ENCODE assay signal across 23 cellular contexts in genomic region chr13:112558696-112559418, GRCh38. TPM values are rescaled to one million over a fixed set of nuclear protein-coding genes. Genes with fewer than 3 reads are reported as not detected.
DNase-seq lines count a peak whose midpoint lies in the region; ATAC-seq, FAIRE-seq and TF ChIP-seq lines count a peak whose summit lies in the region.
"Had no signal": no experiment of that assay in that cellular context is flagged by ENCODE, and none has a peak within 500 bp of the region (broad histone marks: within the 10 kb centered on the region; RNA-seq: fewer than 3 reads in every experiment).

No MANE protein-coding gene starts in this region.

- TF ChIP-seq POLR2A in breast epithelium (IDR thresholded peaks at IDR 0.05) (no peak), endothelial cell of umbilical vein (IDR thresholded peaks at IDR 0.05; ENCODE audit: low read depth, low read length) (peak; percentile 53), upper lobe of left lung (IDR thresholded peaks at IDR 0.05) (no peak)

- no peak for ATAC-seq in upper lobe of left lung (ENCODE audit: low FRiP score in 2 of 2)
- ATAC-seq: GM12878, HCT116 had no signal

- H3K9me3 ChIP-seq in breast epithelium (no peaks in the 10 kb centered on the region), endothelial cell of umbilical vein (replicated peaks; ENCODE audit: control insufficient read depth, insufficient read depth, low read length) (no peaks in the 10 kb centered on the region), BE2C (no peaks in the 10 kb centered on the region), upper lobe of left lung (no peaks in the 10 kb centered on the region)
- H3K9me3 ChIP-seq: BLaER1 treated with 17β-estradiol and CSF1 and Interleukin-3, amounts not matched to agents 10 nM and 100 nM had no signal

- CTCF ChIA-PET in MCF 10A (lab: Yijun Ruan, JAX) (no interaction called here), endothelial cell of umbilical vein (lab: Charles Lee) (interaction anchor here (1.1 to 1.7 kb wide), 2 partner anchors 13 to 21 kb away, joined by 3 to 4 read pairs; no protein-coding TSS in a partner anchor)

- H3K4me1 Mint-ChIP-seq in MCF 10A (ENCODE audit: insufficient read depth, unreplicated experiment) (no peaks in the 10 kb centered on the region), progenitor cell of endocrine pancreas (ENCODE audit: low read depth) (peaks cover 4% of the 10 kb centered on the region)

- FAIRE-seq in endothelial cell of umbilical vein (lab: Jason Lieb, UNC): peak; percentile 94
- FAIRE-seq: GM12878, HTR-8/SVneo had no signal

- H3K27me3 ChIP-seq in breast epithelium: no peaks in the 10 kb centered on the region
- no peaks in the 10 kb centered on the region for H3K27me3 ChIP-seq in endothelial cell of umbilical vein (ENCODE audit: control insufficient read depth in 2 of 2, insufficient read depth in 2 of 2, low read length in 2 of 2)
- no peaks in the 10 kb centered on the region for H3K27me3 ChIP-seq in BE2C
- no peaks in the 10 kb centered on the region for H3K27me3 ChIP-seq in upper lobe of left lung
- H3K27me3 ChIP-seq: BLaER1 treated with 17β-estradiol and CSF1 and Interleukin-3, amounts not matched to agents 10 nM and 100 nM had no signal

- no peaks in the 10 kb centered on the region for H3K9me1 ChIP-seq in endothelial cell of umbilical vein (replicated peaks; ENCODE audit: control insufficient read depth, extremely low read depth, insufficient read depth, low read length)

- DNase-seq in MCF 10A (ENCODE audit: unreplicated experiment) (no peak), breast epithelium (ENCODE audit: low spot score in 2 of 2) (no peak), endothelial cell of umbilical vein (ENCODE audit: low read depth, low spot score) (peak; percentile 95), progenitor cell of endocrine pancreas (ENCODE audit: low spot score, unreplicated experiment) (no peak), NCI-H1105 (lab: John Stamatoyannopoulos, UW) (no peak), BE2C (no peak), upper lobe of left lung (no peak)
- DNase-seq: CD4-positive, CD25-positive, alpha-beta regulatory T cell; CD8-positive, alpha-beta memory T cell; COR-L47; DMS 273 treated with DMSO at 0.1 percent for 48 hours; DMS53; DND-41; EL; GM23248; H7; HFFc6; IMR-90 had no signal

- H3K36me3 ChIP-seq in breast epithelium (peaks cover 15% of the 10 kb centered on the region), endothelial cell of umbilical vein (ENCODE audit: control insufficient read depth in 2 of 2, extremely low read depth in 1 of 2, insufficient read depth in 2 of 2, low read length in 2 of 2) (peaks cover 11 to 21% of the 10 kb centered on the region in 2 experiments), BE2C (peaks cover 70% of the 10 kb centered on the region), upper lobe of left lung (peaks cover 21 to 83% (median 43%) of the 10 kb centered on the region in 4 donors)

- no peak overlapping the region for H3K27ac ChIP-seq in breast epithelium
- peak overlapping the region; percentile 86 for H3K27ac ChIP-seq in endothelial cell of umbilical vein (ENCODE audit: insufficient read depth, low read depth, low read length)
- no peak overlapping the region for H3K27ac ChIP-seq in upper lobe of left lung
- H3K27ac ChIP-seq: 22Rv1; BLaER1 treated with 17β-estradiol and CSF1 and Interleukin-3, amounts not matched to agents 10 nM and 100 nM; GM23248 had no signal

- BruUV-seq in MCF 10A (replicated peaks; lab: Mats Ljungman, UMichigan) (no TSS peak), endothelial cell of umbilical vein (replicated peaks; lab: Mats Ljungman, UMichigan) (TSS peak; percentile 40)

- no peak for TF ChIP-seq CTCF in MCF 10A (IDR thresholded peaks at IDR 0.05; ENCODE audit: unreplicated experiment)
- no peak for TF ChIP-seq CTCF in breast epithelium (IDR thresholded peaks at IDR 0.05)
- TF ChIP-seq CTCF in endothelial cell of umbilical vein (IDR thresholded peaks at IDR 0.05; ENCODE audit: extremely low read depth in 1 of 2, insufficient read depth in 1 of 2, low read depth in 1 of 2, low read length in 2 of 2): no peak
- TF ChIP-seq CTCF in progenitor cell of endocrine pancreas (IDR thresholded peaks at IDR 0.05; ENCODE audit: unreplicated experiment): no peak
- TF ChIP-seq CTCF in BE2C (IDR thresholded peaks at IDR 0.05; ENCODE audit: low read depth, low read length): no peak
- no peak for TF ChIP-seq CTCF in upper lobe of left lung (IDR thresholded peaks at IDR 0.05)

- intact Hi-C loops in MCF 10A (cut with micrococcal nuclease): no loop called here
- intact Hi-C loops in breast epithelium (cut with DNase I; ENCODE audit: low total_unique reads): no loop called here
- intact Hi-C loops in endothelial cell of umbilical vein (cut with micrococcal nuclease): loop anchor here (1.0 kb wide), 3 partner anchors 15 to 47 kb away; no protein-coding TSS in a partner anchor

- H4K20me1 ChIP-seq in endothelial cell of umbilical vein (replicated peaks; ENCODE audit: control insufficient read depth, extremely low read depth, insufficient read depth, low read length): no peaks in the 10 kb centered on the region

- H3K4me3 Mint-ChIP-seq in MCF 10A (ENCODE audit: unreplicated experiment): no peak overlapping the region
- H3K4me3 Mint-ChIP-seq in progenitor cell of endocrine pancreas (ENCODE audit: low read depth): no peak overlapping the region
- H3K4me3 Mint-ChIP-seq: CD4-positive, CD25-positive, alpha-beta regulatory T cell; CD8-positive, alpha-beta memory T cell; HFFc6 had no signal

- H3K4me1 ChIP-seq in breast epithelium (no peaks in the 10 kb centered on the region), endothelial cell of umbilical vein (ENCODE audit: control insufficient read depth, extremely low read depth, insufficient read depth, low read length) (peaks cover 22% of the 10 kb centered on the region), BE2C (no peaks in the 10 kb centered on the region; the same call in 1 of the 2 replicates), upper lobe of left lung (no peaks in the 10 kb centered on the region)

- TF ChIP-seq EP300 in upper lobe of left lung (IDR thresholded peaks at IDR 0.05): no peak

- H2AFZ ChIP-seq in endothelial cell of umbilical vein (ENCODE audit: low read depth, low read length): no peak overlapping the region
- H2AFZ ChIP-seq: GM23248 had no signal

- WGBS in upper lobe of left lung, 2 donors: 90 to 94% methylated on average over 10 of the region's 10 CpGs

- peaks cover 29% of the 10 kb centered on the region for H3K79me2 ChIP-seq in endothelial cell of umbilical vein (ENCODE audit: control insufficient read depth, insufficient read depth, low read length)

- dilution Hi-C loops in endothelial cell of umbilical vein (cut with MboI; ENCODE audit: extremely low pct_ligation_motif_present, low sequenced_read_pairs): no loop called here

- H3K36me3 Mint-ChIP-seq in MCF 10A (ENCODE audit: insufficient read depth, unreplicated experiment) (peaks cover 85% of the 10 kb centered on the region), progenitor cell of endocrine pancreas (ENCODE audit: insufficient read depth) (peaks cover 24% of the 10 kb centered on the region)

- H3K27me3 Mint-ChIP-seq in MCF 10A (ENCODE audit: insufficient read depth, unreplicated experiment): no peaks in the 10 kb centered on the region
- H3K27me3 Mint-ChIP-seq in progenitor cell of endocrine pancreas: no peaks in the 10 kb centered on the region
- H3K27me3 Mint-ChIP-seq: CD4-positive, CD25-positive, alpha-beta regulatory T cell had no signal

- H3K9ac ChIP-seq in endothelial cell of umbilical vein (replicated peaks; ENCODE audit: extremely low read depth, insufficient read depth, low read length): peak overlapping the region; percentile 38
- H3K9ac ChIP-seq: BLaER1 treated with 17β-estradiol and CSF1 and Interleukin-3, amounts not matched to agents 10 nM and 100 nM; GM23248 had no signal

- H3K4me3 ChIP-seq in breast epithelium: no peak overlapping the region
- H3K4me3 ChIP-seq in endothelial cell of umbilical vein (replicated peaks in 1 of 3; ENCODE audit: insufficient read depth in 1 of 3, low read depth in 1 of 3, low read length in 3 of 3): peak overlapping the region in 1 of 3 experiments; percentile 15
- H3K4me3 ChIP-seq in BE2C (ENCODE audit: low read depth, low read length): no peak overlapping the region
- H3K4me3 ChIP-seq in upper lobe of left lung: no peak overlapping the region
- H3K4me3 ChIP-seq: BLaER1 treated with 17β-estradiol and CSF1 and Interleukin-3, amounts not matched to agents 10 nM and 100 nM; GM12878; GM23248 had no signal

- POLR2A ChIA-PET in MCF 10A (lab: Yijun Ruan, JAX): no interaction called here
- POLR2A ChIA-PET in endothelial cell of umbilical vein (lab: Charles Lee): no interaction called here

- no peaks in the 10 kb centered on the region for H3K9me3 Mint-ChIP-seq in MCF 10A (ENCODE audit: unreplicated experiment)
- no peaks in the 10 kb centered on the region for H3K9me3 Mint-ChIP-seq in progenitor cell of endocrine pancreas (ENCODE audit: low read depth)
- H3K9me3 Mint-ChIP-seq: CD4-positive, CD25-positive, alpha-beta regulatory T cell; CD8-positive, alpha-beta memory T cell; HFFc6 had no signal

- H3K27ac Mint-ChIP-seq in MCF 10A (ENCODE audit: low read depth, unreplicated experiment) (peak overlapping the region; percentile 5), progenitor cell of endocrine pancreas (peak overlapping the region; percentile 39)
- H3K27ac Mint-ChIP-seq: HFFc6 had no signal

- H3K4me2 ChIP-seq in endothelial cell of umbilical vein (ENCODE audit: insufficient read depth, low read length): peak overlapping the region; percentile 79
- H3K4me2 ChIP-seq: BLaER1 treated with 17β-estradiol and CSF1 and Interleukin-3, amounts not matched to agents 10 nM and 100 nM had no signal

TF ChIP-seq in endothelial cell of umbilical vein, 7 proteins besides CTCF, POLR2A, EP300 and RAD21:
- TF ChIP-seq EZH2 (IDR thresholded peaks at IDR 0.05; ENCODE audit: borderline replicate concordance, low read depth, low read length, severe bottlenecking) (no peak), POLR2AphosphoS5 (IDR thresholded peaks at IDR 0.05; ENCODE audit: insufficient read depth, low read depth, low read length) (peak; percentile 75), GATA2 (IDR thresholded peaks at IDR 0.05; ENCODE audit: insufficient read depth, insufficient read length, low read depth, low read length) (peak; percentile 48)
TF ChIP-seq in endothelial cell of umbilical vein: peak in this region for 2.

RNA-seq across cellular contexts. Expression of gene TUBGCP3, which starts 29.1 kb away (rescaled TPM):
- total RNA-seq in MCF 10A (2022): 28.1 and 35.7 TPM in 2 replicates
- 10 to 100 TPM; 32.0 to 34.5 (median 32.1) TPM for total RNA-seq in breast epithelium
- total RNA-seq in endothelial cell of umbilical vein: 44.0 and 47.7 TPM in 2 replicates
- 35.8 and 36.4 TPM in 2 replicates for polyA plus RNA-seq in endothelial cell of umbilical vein
- polyA plus RNA-seq in endothelial cell of umbilical vein (2011; cell fraction: cytosol; rRNA removed): 33.4 and 34.2 TPM in 2 replicates
- polyA plus RNA-seq in endothelial cell of umbilical vein (2011; cell fraction: nucleus; rRNA removed): 80.1 and 93.9 TPM in 2 replicates
- 20.1 and 20.9 TPM in 2 replicates for polyA plus RNA-seq in endothelial cell of umbilical vein (2012)
- polyA minus RNA-seq in endothelial cell of umbilical vein: 77.6 and 81.4 TPM in 2 replicates
- polyA minus RNA-seq in endothelial cell of umbilical vein (2011; cell fraction: cytosol; rRNA and poly(A)+ RNA removed): 26.1 TPM
- 107 and 136 TPM in 2 replicates for polyA minus RNA-seq in endothelial cell of umbilical vein (2011; cell fraction: nucleus; rRNA and poly(A)+ RNA removed)
- total RNA-seq in progenitor cell of endocrine pancreas: 30.6 and 31.8 TPM in 2 replicates
- polyA plus RNA-seq in BE2C (2012; ENCODE audit: insufficient read depth, insufficient read length, low read depth): 59.4 TPM
- total RNA-seq in upper lobe of left lung: 10 to 100 TPM; 27.7 to 50.3 (median 34.9) TPM
